20 cellular contexts compared by ENCODE assay signal in the genomic region with DNA sequence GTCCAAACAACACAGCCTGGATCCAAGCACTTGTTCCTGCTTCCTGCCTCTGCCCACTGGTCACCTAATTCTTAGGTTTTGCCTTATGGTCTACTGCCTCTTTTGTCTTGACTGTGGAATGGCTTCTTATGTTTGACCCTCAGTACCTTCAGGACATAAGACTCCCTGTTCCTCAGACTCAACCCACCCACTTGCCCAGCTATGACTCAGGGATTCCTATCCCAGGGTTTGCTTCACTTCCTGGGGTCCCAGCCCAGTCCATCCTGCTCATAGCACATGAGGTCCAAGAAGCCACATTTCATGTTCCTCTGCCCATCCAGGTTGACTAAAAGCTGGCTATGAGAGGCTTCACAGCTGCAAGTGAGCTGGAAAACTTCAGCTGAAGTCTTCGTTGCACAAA.
"Had no signal": no experiment of that assay in that cellular context is flagged by ENCODE, and none has a peak within 500 bp of the region (broad histone marks: within the 10 kb centered on the region; RNA-seq: fewer than 3 reads in every experiment).

No MANE protein-coding gene starts in this region.

- H3K4me3 ChIP-seq: cardiac muscle cell, left ventricle myocardium inferior, lung, mucosa of descending colon, testis, transverse colon had no signal

- H3K4me1 ChIP-seq: left ventricle myocardium inferior, testis, transverse colon had no signal

- H3K27me3 ChIP-seq: cardiac muscle cell, testis, transverse colon had no signal

- ATAC-seq: activated CD4-positive, alpha-beta T cell treated with anti-CD3 and anti-CD28 coated beads for 36 hours; effector memory CD8-positive, alpha-beta T cell; mucosa of descending colon; natural killer cell treated with Interleukin-12 subunit alpha and Interleukin-12 subunit beta and Interleukin-15 and Interleukin-18, amount 100 ng/mL, for 72 hours; right cardiac atrium; stimulated activated naive CD8-positive, alpha-beta T cell treated with anti-CD3 and anti-CD28 coated beads, Interleukin-15, Interleukin-2, amounts not matched to agents 100 U/mL and 50 U/mL, for 24 hours had no signal

- H3K36me3 ChIP-seq: cardiac muscle cell, left ventricle myocardium inferior, transverse colon had no signal

- DNase-seq: activated CD4-positive, alpha-beta T cell treated with anti-CD3 and anti-CD28 coated beads for 36 hours; activated CD4-positive, CD25-positive, alpha-beta regulatory T cell; activated effector memory CD4-positive, alpha-beta T cell treated with anti-CD3 and anti-CD28 coated beads, Interleukin-2, amount 50 U/mL, for 16 hours; activated naive CD4-positive, alpha-beta T cell treated with anti-CD3 and anti-CD28 coated beads, Interleukin-2, amount 50 U/mL, for 16 hours; cerebellar nuclear complex; cortex of kidney; effector memory CD8-positive, alpha-beta T cell; erythroblast; left ventricle myocardium inferior; mucosa of descending colon; posterior cingulate gyrus; right cardiac atrium; stimulated activated CD4-positive, alpha-beta T cell treated with anti-CD3 and anti-CD28 coated beads, Interleukin-2, amount 100 ng/mL, for 48 hours; stimulated activated naive CD8-positive, alpha-beta T cell treated with anti-CD3 and anti-CD28 coated beads, Interleukin-15, Interleukin-2, amounts not matched to agents 100 U/mL and 50 U/mL, for 24 hours; T-helper 1 cell; testis; transverse colon had no signal

- H3K27ac ChIP-seq: cardiac muscle cell, left ventricle myocardium inferior, testis, transverse colon had no signal

- H3K9me3 ChIP-seq: left ventricle myocardium inferior, mucosa of descending colon, testis, transverse colon had no signal
